In genomic region chr7:47485640-47486435, GRCh38 we compare ENCODE assay signal across 3 cellular contexts.
TF ChIP-seq lines count a peak whose summit lies in the region.

No MANE protein-coding gene starts in this region.

TF ChIP-seq in A549, 52 proteins besides CTCF, POLR2A, EP300 and RAD21 (continued from another document):
- TF ChIP-seq, protein P1, sequence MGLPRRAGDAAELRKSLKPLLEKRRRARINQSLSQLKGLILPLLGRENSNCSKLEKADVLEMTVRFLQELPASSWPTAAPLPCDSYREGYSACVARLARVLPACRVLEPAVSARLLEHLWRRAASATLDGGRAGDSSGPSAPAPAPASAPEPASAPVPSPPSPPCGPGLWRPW (IDR thresholded peaks at IDR 0.05) = no peak
- TF ChIP-seq EHMT2 (IDR thresholded peaks at IDR 0.05; ENCODE audit: low read depth) = no peak
- no peak for TF ChIP-seq BHLHE40 (IDR thresholded peaks at IDR 0.05; ENCODE audit: low read depth, low read length)

TF ChIP-seq in H1, 55 proteins besides CTCF, POLR2A, EP300 and RAD21 (continued from another document):
- TF ChIP-seq, protein P2, sequence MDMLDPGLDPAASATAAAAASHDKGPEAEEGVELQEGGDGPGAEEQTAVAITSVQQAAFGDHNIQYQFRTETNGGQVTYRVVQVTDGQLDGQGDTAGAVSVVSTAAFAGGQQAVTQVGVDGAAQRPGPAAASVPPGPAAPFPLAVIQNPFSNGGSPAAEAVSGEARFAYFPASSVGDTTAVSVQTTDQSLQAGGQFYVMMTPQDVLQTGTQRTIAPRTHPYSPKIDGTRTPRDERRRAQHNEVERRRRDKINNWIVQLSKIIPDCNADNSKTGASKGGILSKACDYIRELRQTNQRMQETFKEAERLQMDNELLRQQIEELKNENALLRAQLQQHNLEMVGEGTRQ (IDR thresholded peaks at IDR 0.05; ENCODE audit: low read length) = no peak
- no peak for TF ChIP-seq SUZ12 (IDR thresholded peaks at IDR 0.05; ENCODE audit: low read length)
- TF ChIP-seq CTBP2 (IDR thresholded peaks at IDR 0.05; ENCODE audit: borderline replicate concordance, insufficient read depth, insufficient read length, low read length) = no peak
- TF ChIP-seq NANOG (IDR thresholded peaks at IDR 0.05; ENCODE audit: insufficient read depth, low read depth, low read length, poor library complexity, severe bottlenecking) = no peak
- TF ChIP-seq POLR2AphosphoS5 (IDR thresholded peaks at IDR 0.05; ENCODE audit: low read depth, low read length) = no peak
- no peak for TF ChIP-seq BACH1 (IDR thresholded peaks at IDR 0.05; ENCODE audit: low read length)
- TF ChIP-seq MAX (IDR thresholded peaks at IDR 0.05) = no peak
- TF ChIP-seq SIRT6 (IDR thresholded peaks at IDR 0.05; ENCODE audit: low read length) = no peak
- TF ChIP-seq CBX5 (IDR thresholded peaks at IDR 0.05; ENCODE audit: low read depth, low read length) = no peak
- TF ChIP-seq JUND (IDR thresholded peaks at IDR 0.05; ENCODE audit: low read length) = no peak

TF ChIP-seq in GM23338, 12 proteins besides CTCF, POLR2A, EP300 and RAD21 (continued from another document):
- TF ChIP-seq REST (IDR thresholded peaks at IDR 0.05; ENCODE audit: unreplicated experiment) = no peak
- TF ChIP-seq JUNB (IDR thresholded peaks at IDR 0.05; ENCODE audit: unreplicated experiment) = no peak
- no peak for TF ChIP-seq POLR2AphosphoS5 (IDR thresholded peaks at IDR 0.05; ENCODE audit: low read depth)
- TF ChIP-seq ETS1 (IDR thresholded peaks at IDR 0.05) = no peak
- no peak for TF ChIP-seq NANOG (IDR thresholded peaks at IDR 0.05; ENCODE audit: borderline replicate concordance)
- no peak for TF ChIP-seq EZH2 (IDR thresholded peaks at IDR 0.05; ENCODE audit: low read depth, unreplicated experiment)
- TF ChIP-seq ZNF331 (CRISPR knock-in tag; IDR thresholded peaks at IDR 0.05; ENCODE audit: low read depth) = no peak
- TF ChIP-seq, protein P3, sequence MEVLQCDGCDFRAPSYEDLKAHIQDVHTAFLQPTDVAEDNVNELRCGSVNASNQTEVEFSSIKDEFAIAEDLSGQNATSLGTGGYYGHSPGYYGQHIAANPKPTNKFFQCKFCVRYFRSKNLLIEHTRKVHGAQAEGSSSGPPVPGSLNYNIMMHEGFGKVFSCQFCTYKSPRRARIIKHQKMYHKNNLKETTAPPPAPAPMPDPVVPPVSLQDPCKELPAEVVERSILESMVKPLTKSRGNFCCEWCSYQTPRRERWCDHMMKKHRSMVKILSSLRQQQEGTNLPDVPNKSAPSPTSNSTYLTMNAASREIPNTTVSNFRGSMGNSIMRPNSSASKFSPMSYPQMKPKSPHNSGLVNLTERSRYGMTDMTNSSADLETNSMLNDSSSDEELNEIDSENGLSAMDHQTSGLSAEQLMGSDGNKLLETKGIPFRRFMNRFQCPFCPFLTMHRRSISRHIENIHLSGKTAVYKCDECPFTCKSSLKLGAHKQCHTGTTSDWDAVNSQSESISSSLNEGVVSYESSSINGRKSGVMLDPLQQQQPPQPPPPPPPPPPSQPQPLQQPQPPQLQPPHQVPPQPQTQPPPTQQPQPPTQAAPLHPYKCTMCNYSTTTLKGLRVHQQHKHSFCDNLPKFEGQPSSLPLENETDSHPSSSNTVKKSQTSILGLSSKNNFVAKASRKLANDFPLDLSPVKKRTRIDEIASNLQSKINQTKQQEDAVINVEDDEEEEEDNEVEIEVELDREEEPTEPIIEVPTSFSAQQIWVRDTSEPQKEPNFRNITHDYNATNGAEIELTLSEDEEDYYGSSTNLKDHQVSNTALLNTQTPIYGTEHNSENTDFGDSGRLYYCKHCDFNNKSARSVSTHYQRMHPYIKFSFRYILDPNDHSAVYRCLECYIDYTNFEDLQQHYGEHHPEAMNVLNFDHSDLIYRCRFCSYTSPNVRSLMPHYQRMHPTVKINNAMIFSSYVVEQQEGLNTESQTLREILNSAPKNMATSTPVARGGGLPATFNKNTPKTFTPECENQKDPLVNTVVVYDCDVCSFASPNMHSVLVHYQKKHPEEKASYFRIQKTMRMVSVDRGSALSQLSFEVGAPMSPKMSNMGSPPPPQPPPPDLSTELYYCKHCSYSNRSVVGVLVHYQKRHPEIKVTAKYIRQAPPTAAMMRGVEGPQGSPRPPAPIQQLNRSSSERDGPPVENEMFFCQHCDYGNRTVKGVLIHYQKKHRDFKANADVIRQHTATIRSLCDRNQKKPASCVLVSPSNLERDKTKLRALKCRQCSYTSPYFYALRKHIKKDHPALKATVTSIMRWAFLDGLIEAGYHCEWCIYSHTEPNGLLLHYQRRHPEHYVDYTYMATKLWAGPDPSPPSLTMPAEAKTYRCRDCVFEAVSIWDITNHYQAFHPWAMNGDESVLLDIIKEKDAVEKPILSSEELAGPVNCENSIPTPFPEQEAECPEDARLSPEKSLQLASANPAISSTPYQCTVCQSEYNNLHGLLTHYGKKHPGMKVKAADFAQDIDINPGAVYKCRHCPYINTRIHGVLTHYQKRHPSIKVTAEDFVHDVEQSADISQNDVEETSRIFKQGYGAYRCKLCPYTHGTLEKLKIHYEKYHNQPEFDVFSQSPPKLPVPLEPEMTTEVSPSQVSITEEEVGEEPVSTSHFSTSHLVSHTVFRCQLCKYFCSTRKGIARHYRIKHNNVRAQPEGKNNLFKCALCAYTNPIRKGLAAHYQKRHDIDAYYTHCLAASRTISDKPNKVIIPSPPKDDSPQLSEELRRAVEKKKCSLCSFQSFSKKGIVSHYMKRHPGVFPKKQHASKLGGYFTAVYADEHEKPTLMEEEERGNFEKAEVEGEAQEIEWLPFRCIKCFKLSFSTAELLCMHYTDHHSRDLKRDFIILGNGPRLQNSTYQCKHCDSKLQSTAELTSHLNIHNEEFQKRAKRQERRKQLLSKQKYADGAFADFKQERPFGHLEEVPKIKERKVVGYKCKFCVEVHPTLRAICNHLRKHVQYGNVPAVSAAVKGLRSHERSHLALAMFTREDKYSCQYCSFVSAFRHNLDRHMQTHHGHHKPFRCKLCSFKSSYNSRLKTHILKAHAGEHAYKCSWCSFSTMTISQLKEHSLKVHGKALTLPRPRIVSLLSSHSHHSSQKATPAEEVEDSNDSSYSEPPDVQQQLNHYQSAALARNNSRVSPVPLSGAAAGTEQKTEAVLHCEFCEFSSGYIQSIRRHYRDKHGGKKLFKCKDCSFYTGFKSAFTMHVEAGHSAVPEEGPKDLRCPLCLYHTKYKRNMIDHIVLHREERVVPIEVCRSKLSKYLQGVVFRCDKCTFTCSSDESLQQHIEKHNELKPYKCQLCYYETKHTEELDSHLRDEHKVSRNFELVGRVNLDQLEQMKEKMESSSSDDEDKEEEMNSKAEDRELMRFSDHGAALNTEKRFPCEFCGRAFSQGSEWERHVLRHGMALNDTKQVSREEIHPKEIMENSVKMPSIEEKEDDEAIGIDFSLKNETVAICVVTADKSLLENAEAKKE (CRISPR knock-in tag; IDR thresholded peaks at IDR 0.05) = no peak
- no peak for TF ChIP-seq EZH2phosphoT487 (IDR thresholded peaks at IDR 0.05; ENCODE audit: unreplicated experiment)
- no peak for TF ChIP-seq ZNF114 (CRISPR knock-in tag; IDR thresholded peaks at IDR 0.05)
- no peak for TF ChIP-seq STAT1 (IDR thresholded peaks at IDR 0.05; ENCODE audit: unreplicated experiment)
TF ChIP-seq in GM23338: peak in this region for 0.
